10 cellular contexts compared by ENCODE assay signal in the genomic region with DNA sequence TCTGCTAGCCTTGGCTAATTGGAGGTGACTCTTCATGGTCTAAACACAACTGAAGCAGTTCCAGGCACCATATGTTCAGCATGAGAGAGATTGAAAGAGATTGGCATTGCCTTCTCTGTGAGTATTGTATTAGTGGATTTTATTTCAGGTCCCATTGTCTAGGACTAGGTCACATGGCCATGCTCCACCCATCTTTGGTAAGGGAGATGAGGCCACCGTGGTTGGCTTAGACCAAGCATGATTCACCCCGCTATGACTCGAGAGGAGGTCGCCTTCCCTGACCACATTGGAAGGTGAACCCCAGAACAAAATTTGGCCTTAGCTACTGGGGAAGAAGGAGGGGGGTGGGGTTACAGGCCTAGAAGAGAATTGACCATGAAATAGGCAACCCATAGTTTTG.
DNase-seq lines count a peak whose midpoint lies in the region; ATAC-seq and FAIRE-seq lines count a peak whose summit lies in the region.
"Had no signal": no experiment of that assay in that cellular context is flagged by ENCODE, and none has a peak within 500 bp of the region (broad histone marks: within the 10 kb centered on the region; RNA-seq: fewer than 3 reads in every experiment).

No MANE protein-coding gene starts in this region.

- no peaks in the 10 kb centered on the region for H3K36me3 ChIP-seq in SJSA1

- intact Hi-C loops in left cardiac atrium (cut with DNase I) = no loop called here

- no peaks in the 10 kb centered on the region for H3K27me3 ChIP-seq in SJSA1 (replicated peaks)

- no peak for ATAC-seq in HG03378 (IDR thresholded peaks at IDR 0.05; ENCODE audit: unreplicated experiment)
- ATAC-seq in left cardiac atrium = no peak

- H3K9me3 ChIP-seq in SJSA1 (replicated peaks) = no peaks in the 10 kb centered on the region

- H3K4me1 ChIP-seq in SJSA1 (replicated peaks) = no peaks in the 10 kb centered on the region

- peak; percentile 71 for DNase-seq in A172 (ENCODE audit: low spot score)
- no peak for DNase-seq in GM19239 (ENCODE audit: insufficient read length, low spot score)
- DNase-seq in SJSA1 (ENCODE audit: low read depth in 1 of 2, low spot score in 2 of 2) = peak; percentile 2 to 44
- DNase-seq in fibroblast of peridontal ligament (ENCODE audit: extremely low read depth) = peak; percentile 3
- DNase-seq in NCI-H2029 (lab: John Stamatoyannopoulos, UW) = no peak
- DNase-seq in left cardiac atrium = no peak
- no peak for DNase-seq in GF-D8 (lab: John Stamatoyannopoulos, UW)
- DNase-seq: NCI-H1048 had no signal

- H3K27ac ChIP-seq in SJSA1 = no peak overlapping the region

- peak; percentile 68 for FAIRE-seq in GM19239 (lab: Jason Lieb, UNC)
- FAIRE-seq: D721Med had no signal

- no peak overlapping the region for H3K4me3 ChIP-seq in SJSA1

Comparison
In these comparisons a context has a peak if more than half of its experiments do, and no peak if none do; other contexts are left out.
1. DNase-seq: peak in A172 (single experiment), SJSA1 (2 of 2) and fibroblast of peridontal ligament (single experiment); none in GM19239 (single experiment), NCI-H2029 (single experiment), left cardiac atrium (single experiment) and GF-D8 (single experiment).